26 cellular contexts compared by ENCODE assay signal in genomic region chr12:117881517-117881916, GRCh38.
"Had no signal": no experiment of that assay in that cellular context is flagged by ENCODE, and none has a peak within 500 bp of the region (broad histone marks: within the 10 kb centered on the region; RNA-seq: fewer than 3 reads in every experiment).

No MANE protein-coding gene starts in this region.

- H3K9ac ChIP-seq: neural progenitor cell had no signal

- ATAC-seq: left cardiac atrium; left lung; lower lobe of right lung; natural killer cell; sciatic nerve; stimulated activated naive B cell treated with anti-CD40 and anti-IgM and Interleukin-4, amounts not matched to agents 10 μg/mL and 1 μg/mL and 100 μg/mL, for 72 hours; stimulated activated naive CD8-positive, alpha-beta T cell treated with anti-CD3 and anti-CD28 coated beads, Interleukin-15, Interleukin-2, amounts not matched to agents 100 U/mL and 50 U/mL, for 24 hours had no signal

- H2AFZ ChIP-seq: neural progenitor cell had no signal

- H3K4me3 ChIP-seq: left lung, lower lobe of right lung, neural progenitor cell, ovary, right atrium auricular region, skin epidermis, stomach, thoracic aorta, tibial artery, uterus had no signal

- H3K4me2 ChIP-seq: neural progenitor cell had no signal

- H3K4me1 ChIP-seq: left lung, lower lobe of right lung, neural progenitor cell, right atrium auricular region, stomach, tibial artery, uterus had no signal

- H3K27ac ChIP-seq: left lung, lower lobe of right lung, neural progenitor cell, ovary, right atrium auricular region, skin epidermis, stomach, thoracic aorta, tibial artery, uterus had no signal

- DNase-seq: hippocampal formation; kidney glomerular epithelial cell; left cardiac atrium; left lung; lower lobe of right lung; mammary epithelial cell; mesenchymal stem cell; naive B cell; natural killer cell; nephron progenitor cell; ovary; stimulated activated CD4-positive, alpha-beta T cell treated with anti-CD3 and anti-CD28 coated beads, Interleukin-12 subunit alpha, Interleukin-12 subunit beta, amount 100 ng/mL, for 4 hours; stimulated activated CD4-positive, alpha-beta T cell treated with anti-CD3 and anti-CD28 coated beads, Interleukin-15, amount 100 ng/mL, for 24 hours; stimulated activated CD4-positive, alpha-beta T cell treated with anti-CD3 and anti-CD28 coated beads, Interleukin-2, amount 100 ng/mL, for 24 hours; stimulated activated CD4-positive, alpha-beta T cell treated with anti-CD3 and anti-CD28 coated beads, Interleukin-4, amount 100 ng/mL, for 1 hour; stimulated activated naive B cell treated with anti-CD40 and anti-IgM and Interleukin-4, amounts not matched to agents 10 μg/mL and 1 μg/mL and 100 μg/mL, for 72 hours; stimulated activated naive CD8-positive, alpha-beta T cell treated with anti-CD3 and anti-CD28 coated beads, Interleukin-15, Interleukin-2, amounts not matched to agents 100 U/mL and 50 U/mL, for 24 hours; stomach; trophoblast cell; uterus had no signal

- H3K36me3 ChIP-seq: left lung, lower lobe of right lung, neural progenitor cell, ovary, right atrium auricular region, stomach, thoracic aorta, tibial artery, uterus had no signal

- H3K27me3 ChIP-seq: neural progenitor cell, ovary, right atrium auricular region, uterus had no signal

- H3K9me3 ChIP-seq: left lung, lower lobe of right lung, ovary, right atrium auricular region, stomach, thoracic aorta, tibial artery, uterus had no signal
